Comparison of ENCODE assay signal across 30 cellular contexts in genomic region chr4:137448402-137448801, GRCh38.
"Had no signal": no experiment of that assay in that cellular context is flagged by ENCODE, and none has a peak within 500 bp of the region (broad histone marks: within the 10 kb centered on the region; RNA-seq: fewer than 3 reads in every experiment).

No MANE protein-coding gene starts in this region.

- H3K4me3 ChIP-seq: adrenal gland, body of pancreas, breast epithelium had no signal

- H3K27ac ChIP-seq: adrenal gland, body of pancreas, brain microvascular endothelial cell, breast epithelium, VCaP had no signal

- H3K36me3 ChIP-seq: adrenal gland, brain microvascular endothelial cell, breast epithelium had no signal

- ATAC-seq: activated CD4-positive, alpha-beta T cell treated with anti-CD3 and anti-CD28 coated beads for 36 hours; activated naive CD4-positive, alpha-beta T cell treated with anti-CD3 and anti-CD28 coated beads, Interleukin-2, amount 50 U/mL, for 72 hours; activated T-cell treated with anti-CD3 and anti-CD28 coated beads, Interleukin-2, amount 50 U/mL, for 4 hours; activated T-cell treated with anti-CD3 and anti-CD28 coated beads, Interleukin-2, amount 50 U/mL, for 72 hours; activated T-helper 17 cell treated with anti-CD3 and anti-CD28 coated beads, Interleukin-2, amount 50 U/mL, for 72 hours; body of pancreas had no signal

- DNase-seq: activated B cell treated with CpG ODN at 0.5 μM for 24 hours; activated CD4-positive, alpha-beta memory T cell treated with anti-CD3 and anti-CD28 coated beads, Interleukin-2, amount 10 ng/mL, durations not matched to agents 7 days and 5 days; activated CD4-positive, alpha-beta T cell treated with anti-CD3 and anti-CD28 coated beads for 1 hour; activated CD4-positive, alpha-beta T cell treated with anti-CD3 and anti-CD28 coated beads for 36 hours; activated CD4-positive, alpha-beta T cell treated with anti-CD3 and anti-CD28 coated beads for 48 hours; activated CD4-positive, alpha-beta T cell treated with anti-CD3 and anti-CD28 coated beads, Interleukin-2, amount 10 ng/mL, durations not matched to agents 7 days and 5 days; activated CD4-positive, alpha-beta T cell treated with anti-CD3 and anti-CD28 coated beads, Interleukin-2, amount 50 U/mL, for 48 hours; activated CD8-positive, alpha-beta memory T cell treated with anti-CD3 and anti-CD28 coated beads, Interleukin-2, amount 50 U/mL, for 4 hours; activated effector memory CD4-positive, alpha-beta T cell treated with anti-CD3 and anti-CD28 coated beads, Interleukin-2, amount 50 U/mL, for 16 hours; activated gamma-delta T cell treated with Interleukin-2 at 50 U/mL for 16 hours; activated naive CD4-positive, alpha-beta T cell; activated naive CD4-positive, alpha-beta T cell treated with anti-CD3 and anti-CD28 coated beads for 36 hours; activated naive CD4-positive, alpha-beta T cell treated with anti-CD3 and anti-CD28 coated beads, Interleukin-2, amount 50 U/mL, for 16 hours; activated naive CD8-positive, alpha-beta T cell treated with anti-CD3 and anti-CD28 coated beads for 36 hours; activated T-cell treated with anti-CD3 and anti-CD28 coated beads for 4 hours; activated T-cell treated with anti-CD3 and anti-CD28 coated beads, Interleukin-2, amount 50 U/mL, for 1 hour; activated T-cell treated with anti-CD3 and anti-CD28 coated beads, Interleukin-2, amount 50 U/mL, for 4 hours; activated T-cell treated with anti-CD3 and anti-CD28 coated beads, Interleukin-2, amount 50 U/mL, for 72 hours; adrenal gland; amniotic stem cell; aorta; body of pancreas; brain microvascular endothelial cell; central memory CD4-positive, alpha-beta T cell; T-helper 2 cell; T-helper 9 cell had no signal

- H3K4me1 ChIP-seq: adrenal gland, body of pancreas, breast epithelium had no signal

- H3K27me3 ChIP-seq: adrenal gland, body of pancreas, brain microvascular endothelial cell, breast epithelium had no signal

- H3K9me3 ChIP-seq: adrenal gland, body of pancreas, breast epithelium had no signal
